20 cellular contexts compared by ENCODE assay signal in genomic region chr15:51331141-51331540, GRCh38. TPM values are rescaled to one million over a fixed set of nuclear protein-coding genes. Genes with fewer than 3 reads are reported as not detected.
DNase-seq lines count a peak whose midpoint lies in the region; ATAC-seq and TF ChIP-seq lines count a peak whose summit lies in the region.
"Had no signal": no experiment of that assay in that cellular context is flagged by ENCODE, and none has a peak within 500 bp of the region (broad histone marks: within the 10 kb centered on the region; RNA-seq: fewer than 3 reads in every experiment).

No MANE protein-coding gene starts in this region.

- H3K4me3 ChIP-seq in cardiac fibroblast (replicated peaks in 1 of 2; ENCODE audit: low read depth in 2 of 2, low read length in 2 of 2), result no peak overlapping the region
- H3K4me3 ChIP-seq: GM12878 had no signal

- H3K27ac Mint-ChIP-seq in stimulated activated naive B cell treated with anti-CD40 and anti-IgM and Interleukin-4, amounts not matched to agents 10 μg/mL and 1 μg/mL and 100 μg/mL, for 72 hours, result no peak overlapping the region

- peaks cover 17 to 19% of the 10 kb centered on the region in 2 donors for H3K4me1 Mint-ChIP-seq in stimulated activated naive B cell treated with anti-CD40 and anti-IgM and Interleukin-4, amounts not matched to agents 10 μg/mL and 1 μg/mL and 100 μg/mL, for 72 hours

- H3K36me3 Mint-ChIP-seq in stimulated activated naive B cell treated with anti-CD40 and anti-IgM and Interleukin-4, amounts not matched to agents 10 μg/mL and 1 μg/mL and 100 μg/mL, for 72 hours, result no peaks in the 10 kb centered on the region

- TF ChIP-seq CTCF in cardiac fibroblast (IDR thresholded peaks at IDR 0.05; ENCODE audit: low read depth, low read length), result no peak

- peaks cover 0 to 3% of the 10 kb centered on the region in 2 donors for H3K9me3 Mint-ChIP-seq in stimulated activated naive B cell treated with anti-CD40 and anti-IgM and Interleukin-4, amounts not matched to agents 10 μg/mL and 1 μg/mL and 100 μg/mL, for 72 hours

- ATAC-seq in stimulated activated naive B cell treated with anti-CD40 and anti-IgM and Interleukin-4, amounts not matched to agents 10 μg/mL and 1 μg/mL and 100 μg/mL, for 72 hours (replicated peaks), result no peak
- ATAC-seq in GM18519 (IDR thresholded peaks at IDR 0.05; ENCODE audit: low FRiP score, unreplicated experiment) (no peak), GM19467 (IDR thresholded peaks at IDR 0.05; ENCODE audit: unreplicated experiment) (no peak)
- ATAC-seq: GM12878 had no signal

- DNase-seq in Daoy (ENCODE audit: low read depth) (peak; percentile 34), NCI-H226 (peak; percentile 99), cardiac fibroblast (ENCODE audit: low read depth in 2 of 2) (peak; percentile 59 to 65), iris pigment epithelial cell (ENCODE audit: low read depth) (peak; percentile 69), NCI-H1417 treated with DMSO at 0.1 percent for 48 hours (lab: John Stamatoyannopoulos, UW) (no peak)
- DNase-seq in stimulated activated naive B cell treated with anti-CD40 and anti-IgM and Interleukin-4, amounts not matched to agents 10 μg/mL and 1 μg/mL and 100 μg/mL, for 72 hours, result no peak
- DNase-seq: AML-193, GF-D8, KG1, NCI-H1436 treated with DMSO at 0.1 percent for 48 hours, NCI-H2029, NCI-H2171, NCI-H446 treated with DMSO at 0.1 percent for 48 hours, SHP77, SK-N-SH had no signal

- no peak overlapping the region for H3K4me3 Mint-ChIP-seq in stimulated activated naive B cell treated with anti-CD40 and anti-IgM and Interleukin-4, amounts not matched to agents 10 μg/mL and 1 μg/mL and 100 μg/mL, for 72 hours

- H3K27me3 Mint-ChIP-seq in stimulated activated naive B cell treated with anti-CD40 and anti-IgM and Interleukin-4, amounts not matched to agents 10 μg/mL and 1 μg/mL and 100 μg/mL, for 72 hours, result peaks cover 0 to 9% of the 10 kb centered on the region in 2 donors

RNA-seq across cellular contexts. Expression of gene CYP19A1, which starts 7.3 kb away (rescaled TPM):
- total RNA-seq in Daoy (2014; rRNA removed; shearing (Covaris generic)), result 2.5 and 2.8 TPM in 2 replicates
- total RNA-seq: H1 had no signal

RNA-seq across cellular contexts. Expression of gene GLDN, which starts 10.3 kb away (rescaled TPM):
- 1.0 TPM in 1 of 2 replicates, not detected in the other for total RNA-seq in Daoy (2014; rRNA removed; shearing (Covaris generic))
- total RNA-seq: OCI-LY7 had no signal

Comparison
In these comparisons a context has a peak if more than half of its experiments do, and no peak if none do; other contexts are left out.
1. DNase-seq: peak in Daoy (single experiment), NCI-H226 (single experiment), cardiac fibroblast (2 of 2) and iris pigment epithelial cell (single experiment); none in stimulated activated naive B cell treated with anti-CD40 and anti-IgM and Interleukin-4, amounts not matched to agents 10 μg/mL and 1 μg/mL and 100 μg/mL, for 72 hours (single experiment) and NCI-H1417 treated with DMSO at 0.1 percent for 48 hours (single experiment).